Comparison of ENCODE assay signal across 7 cellular contexts in the genomic region with DNA sequence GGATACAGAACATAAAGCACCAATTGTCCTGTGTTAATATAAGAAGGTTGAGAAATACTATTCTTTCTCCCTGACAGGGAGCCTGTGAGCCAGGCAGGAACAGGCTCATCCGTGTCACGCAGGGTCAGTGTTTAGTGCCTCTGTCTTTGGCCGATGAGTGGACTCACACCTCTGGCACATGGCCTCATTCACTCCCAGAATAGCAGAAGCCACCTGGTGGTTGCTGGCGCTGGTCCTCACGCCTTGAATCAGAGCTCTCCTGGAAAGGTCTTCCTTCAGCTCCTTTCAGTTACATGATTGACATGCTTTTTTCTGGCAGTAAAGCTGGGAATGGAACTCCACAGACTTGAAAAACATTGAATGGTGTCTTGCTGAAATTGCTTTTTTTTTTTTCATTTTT. TPM values are rescaled to one million over a fixed set of nuclear protein-coding genes. Genes with fewer than 3 reads are reported as not detected.
DNase-seq lines count a peak whose midpoint lies in the region; ATAC-seq, FAIRE-seq and TF ChIP-seq lines count a peak whose summit lies in the region.

No MANE protein-coding gene starts in this region.

- no peak overlapping the region for H3K4me3 ChIP-seq in PC-3 (ENCODE audit: low read length)
- H3K4me3 ChIP-seq in fibroblast of mammary gland (ENCODE audit: control insufficient read depth, low read depth, low read length) = no peak overlapping the region

- no peak overlapping the region for H3K4me2 ChIP-seq in PC-3 (ENCODE audit: low read length)

- H3K27me3 Mint-ChIP-seq in progenitor cell of endocrine pancreas (peaks cover 20% of the 10 kb centered on the region), HFFc6 (ENCODE audit: insufficient read depth) (peaks cover 3% of the 10 kb centered on the region)

- H3K9me3 ChIP-seq in PC-3 (ENCODE audit: low read length) = no peaks in the 10 kb centered on the region

- peak; percentile 53 for TF ChIP-seq CTCF in PC-3 (conservative IDR thresholded peaks at IDR 0.05; ENCODE audit: low read depth, low read length)
- TF ChIP-seq CTCF in fibroblast of mammary gland (conservative IDR thresholded peaks at IDR 0.05; ENCODE audit: control insufficient read depth, insufficient read depth, low read depth, low read length) = peak; percentile 15
- TF ChIP-seq CTCF in progenitor cell of endocrine pancreas (IDR thresholded peaks at IDR 0.05; ENCODE audit: unreplicated experiment) = peak; percentile 41
- no peak for TF ChIP-seq CTCF in HFFc6 (IDR thresholded peaks at IDR 0.05)

- no peak overlapping the region for H3K27ac ChIP-seq in PC-3 (ENCODE audit: low read length)

- POLR2A ChIA-PET in PC-3 (lab: Charles Lee; ENCODE audit: unreplicated experiment) = no interaction called here

- CTCF ChIA-PET in PC-3 (lab: Charles Lee) = interaction anchor here (0.6 to 1.0 kb wide), 5 partner anchors 24 to 524 kb away, joined by 3 to 10 read pairs (median 4); no protein-coding TSS in a partner anchor

- FAIRE-seq in frontal cortex (lab: Jason Lieb, UNC) = no peak

- H3K9me2 ChIP-seq in PC-3 (replicated peaks; ENCODE audit: low read length) = no peaks in the 10 kb centered on the region

- intact Hi-C loops in PC-3 (cut with micrococcal nuclease) = loop anchor here (1.0 kb wide), 1 partner anchor 72 kb away; no protein-coding TSS in a partner anchor

- H3K27me3 ChIP-seq in PC-3 (ENCODE audit: low read length) = no peaks in the 10 kb centered on the region

- H3K9me3 Mint-ChIP-seq in progenitor cell of endocrine pancreas (ENCODE audit: low read depth) (peaks cover 4% of the 10 kb centered on the region), HFFc6 (no peaks in the 10 kb centered on the region)

- H3K36me3 ChIP-seq in PC-3 (ENCODE audit: low read depth, low read length) = no peaks in the 10 kb centered on the region

- no peak overlapping the region for H3K9ac ChIP-seq in PC-3 (ENCODE audit: low read length)

- H3K4me3 Mint-ChIP-seq in progenitor cell of endocrine pancreas (ENCODE audit: low read depth) = no peak overlapping the region
- no peak overlapping the region for H3K4me3 Mint-ChIP-seq in HFFc6

- peak; percentile 54 for ATAC-seq in PC-3

- H3K79me2 ChIP-seq in PC-3 (ENCODE audit: low read length) = no peaks in the 10 kb centered on the region

- no peak overlapping the region for H3K27ac Mint-ChIP-seq in progenitor cell of endocrine pancreas
- H3K27ac Mint-ChIP-seq in HFFc6 = no peak overlapping the region

- H3K4me1 ChIP-seq in PC-3 (ENCODE audit: insufficient read depth, low read length) = 0 out of 2 replicates have a peak, but pooled peaks cover 3% of the 10 kb centered on the region

- no peaks in the 10 kb centered on the region for H3F3A ChIP-seq in PC-3 (ENCODE audit: low read length, unreplicated experiment)

- peaks cover 6% of the 10 kb centered on the region for H3K4me1 Mint-ChIP-seq in progenitor cell of endocrine pancreas (ENCODE audit: low read depth)
- peaks cover 5% of the 10 kb centered on the region; the same call in 1 of the 2 replicates for H3K4me1 Mint-ChIP-seq in HFFc6 (ENCODE audit: low read depth)

- no peaks in the 10 kb centered on the region for H3K36me3 Mint-ChIP-seq in progenitor cell of endocrine pancreas (ENCODE audit: insufficient read depth)
- no peaks in the 10 kb centered on the region for H3K36me3 Mint-ChIP-seq in HFFc6 (ENCODE audit: low read depth)

- H2AFZ ChIP-seq in PC-3 (ENCODE audit: low read length) = no peak overlapping the region

- peak; percentile 13 for DNase-seq in HCEC 1CT
- peak; percentile 41 for DNase-seq in PC-3
- DNase-seq in fibroblast of mammary gland (ENCODE audit: low read depth) = peak; percentile 18
- DNase-seq in progenitor cell of endocrine pancreas (ENCODE audit: low spot score, unreplicated experiment) = no peak
- DNase-seq in NCI-H128 (lab: John Stamatoyannopoulos, UW; ENCODE audit: unreplicated experiment) = no peak
- DNase-seq in frontal cortex (ENCODE audit: low spot score in 2 of 2) = no peak
- DNase-seq in HFFc6 = no peak

- no TSS peak for BruUV-seq in PC-3 (replicated peaks; lab: Mats Ljungman, UMichigan)

- no peaks in the 10 kb centered on the region for H4K20me1 ChIP-seq in PC-3 (ENCODE audit: low read length)

RNA-seq across cellular contexts. Expression of a gene that starts 28.1 kb away (rescaled TPM):
- not detected in 2 replicates for total RNA-seq in PC-3 (2014; rRNA removed)
- total RNA-seq in progenitor cell of endocrine pancreas = not detected in 2 replicates
- total RNA-seq in frontal cortex = 8.2 TPM
- total RNA-seq in HFFc6 (2021; fragmentation: NEBNext Ultra II Directional; extraction: Animal tissue kit (Norgen Biotek cat#: 25700)) = not detected

Comparison
In these comparisons a context has a peak if more than half of its experiments do, and no peak if none do; other contexts are left out.
1. DNase-seq: peak in HCEC 1CT (single experiment), PC-3 (single experiment) and fibroblast of mammary gland (single experiment); none in progenitor cell of endocrine pancreas (single experiment), NCI-H128 (single experiment), frontal cortex (0 of 2) and HFFc6 (single experiment).